ENCODE assay signal across 8 cellular contexts in the genomic region with DNA sequence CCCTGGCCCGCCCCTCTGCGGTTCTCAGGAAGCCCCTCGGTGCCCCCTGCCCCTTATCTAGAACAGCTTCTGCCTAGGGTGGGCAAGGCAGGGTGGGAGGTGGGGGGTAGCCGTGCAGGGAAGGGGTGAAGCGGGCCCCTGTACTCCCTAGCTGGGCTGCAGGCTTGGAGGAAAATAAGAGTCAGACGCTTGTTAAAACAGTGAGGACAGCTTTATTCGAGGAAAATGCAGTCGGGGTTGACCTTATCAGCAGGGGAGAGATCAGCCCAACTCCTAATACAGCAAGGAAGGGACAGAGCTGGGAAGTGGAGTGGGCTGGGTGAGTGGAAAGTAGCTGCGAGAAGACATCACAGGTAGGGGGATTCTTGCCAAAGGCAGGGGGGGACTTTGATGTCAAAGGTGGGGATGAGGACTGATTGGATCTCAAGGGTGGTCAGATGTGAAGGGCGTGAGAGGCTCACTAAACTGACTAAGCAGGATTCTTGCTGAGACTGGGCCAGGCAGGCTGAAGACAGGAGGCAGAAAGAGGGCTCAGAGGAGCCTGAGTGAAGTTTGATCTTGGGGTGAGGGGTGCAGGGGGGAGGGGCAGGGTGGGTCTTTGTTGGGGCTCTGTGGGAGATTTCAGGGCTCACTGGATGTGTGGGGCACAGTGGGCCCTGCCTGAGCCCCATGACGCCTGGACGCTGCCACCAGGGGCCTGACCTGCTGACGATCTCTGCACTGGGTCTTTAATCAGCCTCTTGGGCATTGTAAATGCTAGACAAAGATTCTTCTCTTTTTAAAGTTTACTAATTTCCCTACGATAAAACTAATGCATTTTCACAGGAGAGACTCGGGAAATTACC. TPM values are rescaled to one million over a fixed set of nuclear protein-coding genes. Genes with fewer than 3 reads are reported as not detected.
DNase-seq lines count a peak whose midpoint lies in the region; ATAC-seq, FAIRE-seq and TF ChIP-seq lines count a peak whose summit lies in the region.

No MANE protein-coding gene starts in this region.

- peaks cover 79% of the 10 kb centered on the region for H4K20me1 ChIP-seq in PC-9 (ENCODE audit: insufficient read depth)

- no peaks in the 10 kb centered on the region for H3K9me3 Mint-ChIP-seq in activated naive CD4-positive, alpha-beta T cell treated with anti-CD3 and anti-CD28 coated beads, Interleukin-2, amount 50 U/mL, for 72 hours
- no peaks in the 10 kb centered on the region for H3K9me3 Mint-ChIP-seq in natural killer cell treated with Interleukin-12 subunit alpha and Interleukin-12 subunit beta and Interleukin-15 and Interleukin-18, amount 100 ng/mL, for 72 hours

- WGBS in A549 (ENCODE audit: missing lambda C conversion rate) = 72% methylated on average over 14 of the region's 15 CpGs
- 61 to 66% (median 62%) methylated on average over 15 of the region's 15 CpGs for WGBS in adrenal gland, 4 donors

- no peak overlapping the region for H2AFZ ChIP-seq in PC-9

- no peak for TF ChIP-seq RAD21 in A549 (conservative IDR thresholded peaks at IDR 0.05 in 1 of 2, IDR thresholded peaks at IDR 0.05 in 1 of 2)

- ATAC-seq in A549 = no peak
- peak; percentile 4 to 16 for ATAC-seq in activated naive CD4-positive, alpha-beta T cell treated with anti-CD3 and anti-CD28 coated beads, Interleukin-2, amount 50 U/mL, for 72 hours
- no peak for ATAC-seq in natural killer cell treated with Interleukin-12 subunit alpha and Interleukin-12 subunit beta and Interleukin-15 and Interleukin-18, amount 100 ng/mL, for 72 hours

- TF ChIP-seq CTCF in A549 (IDR thresholded peaks at IDR 0.05) = no peak
- no peak for TF ChIP-seq CTCF in HEK293 (tag by site-specific recombination; IDR thresholded peaks at IDR 0.05)
- TF ChIP-seq CTCF in PC-9 (conservative IDR thresholded peaks at IDR 0.05) = no peak
- TF ChIP-seq CTCF in adrenal gland (IDR thresholded peaks at IDR 0.05) = no peak

- no peaks in the 10 kb centered on the region for H3K9me2 ChIP-seq in PC-9 (ENCODE audit: insufficient read depth)

- H3K36me3 ChIP-seq in HEK293 (ENCODE audit: control insufficient read depth in 2 of 2, insufficient read depth in 1 of 2, low read length in 2 of 2) (no peaks in the 10 kb centered on the region), PC-9 (ENCODE audit: low read depth) (peaks cover 14% of the 10 kb centered on the region), adrenal gland (replicated peaks in 1 of 2) (no peaks in the 10 kb centered on the region)

- no peak for TF ChIP-seq POLR2A in A549 (IDR thresholded peaks at IDR 0.05; ENCODE audit: low read length)
- no peak for TF ChIP-seq POLR2A in adrenal gland (IDR thresholded peaks at IDR 0.05)

- peaks cover 5 to 50% of the 10 kb centered on the region in 2 donors for H3K36me3 Mint-ChIP-seq in activated naive CD4-positive, alpha-beta T cell treated with anti-CD3 and anti-CD28 coated beads, Interleukin-2, amount 50 U/mL, for 72 hours
- H3K36me3 Mint-ChIP-seq in natural killer cell treated with Interleukin-12 subunit alpha and Interleukin-12 subunit beta and Interleukin-15 and Interleukin-18, amount 100 ng/mL, for 72 hours = no peaks in the 10 kb centered on the region

- H3K4me1 Mint-ChIP-seq in natural killer cell treated with Interleukin-12 subunit alpha and Interleukin-12 subunit beta and Interleukin-15 and Interleukin-18, amount 100 ng/mL, for 72 hours (ENCODE audit: low read depth in 2 of 2) = peaks cover 29 to 46% of the 10 kb centered on the region in 2 donors

- H3K4me1 ChIP-seq in A549 (peaks cover 84% of the 10 kb centered on the region), HEK293 (ENCODE audit: control insufficient read depth, insufficient read depth, low read length) (0 out of 2 replicates have a peak, but pooled peaks cover 3% of the 10 kb centered on the region), PC-9 (replicated peaks; ENCODE audit: insufficient read depth) (peaks cover 17% of the 10 kb centered on the region), adrenal gland (replicated peaks in 1 of 2) (peaks cover 29 to 37% of the 10 kb centered on the region in 2 donors)

- DNase-seq in A549 (ENCODE audit: low read depth in 1 of 2, low spot score in 1 of 2) (no peak), PC-9 (no peak), NCI-H1048 (lab: John Stamatoyannopoulos, UW) (no peak), epidermal melanocyte (ENCODE audit: insufficient read length, low spot score) (no peak), adrenal gland (no peak)
- peak in 1 of 2 donors; percentile 14 for DNase-seq in activated naive CD4-positive, alpha-beta T cell treated with anti-CD3 and anti-CD28 coated beads, Interleukin-2, amount 50 U/mL, for 72 hours (ENCODE audit: low spot score in 2 of 2)
- DNase-seq in natural killer cell treated with Interleukin-12 subunit alpha and Interleukin-12 subunit beta and Interleukin-15 and Interleukin-18, amount 100 ng/mL, for 72 hours (ENCODE audit: low spot score) = peak; percentile 31

- H3K79me2 ChIP-seq in PC-9 (ENCODE audit: low read depth) = peaks cover 100% of the 10 kb centered on the region

- no peaks in the 10 kb centered on the region for H3K27me3 ChIP-seq in PC-9 (ENCODE audit: insufficient read depth, low read depth)
- H3K27me3 ChIP-seq in adrenal gland = no peaks in the 10 kb centered on the region

- H3K4me3 ChIP-seq in A549 (no peak overlapping the region), HEK293 (ENCODE audit: low read depth, low read length) (no peak overlapping the region), PC-9 (no peak overlapping the region), adrenal gland (no peak overlapping the region)

- H3K27me3 Mint-ChIP-seq in natural killer cell treated with Interleukin-12 subunit alpha and Interleukin-12 subunit beta and Interleukin-15 and Interleukin-18, amount 100 ng/mL, for 72 hours = no peaks in the 10 kb centered on the region

- H3K9me3 ChIP-seq in A549 (peaks cover 7% of the 10 kb centered on the region; the same call in 1 of the 3 replicates), HEK293 (ENCODE audit: control insufficient read depth, insufficient read depth, low read depth, low read length) (no peaks in the 10 kb centered on the region), PC-9 (ENCODE audit: insufficient read depth, low read depth) (peaks cover 8% of the 10 kb centered on the region; the same call in 1 of the 2 replicates), adrenal gland (replicated peaks in 1 of 3) (peaks cover 0 to 5% (median 0%) of the 10 kb centered on the region in 3 donors)

- H3F3A ChIP-seq in PC-9 (ENCODE audit: insufficient read depth, low read depth) = peaks cover 43% of the 10 kb centered on the region

- POLR2A ChIA-PET in A549 (lab: Yijun Ruan, JAX) (interaction anchor here (0.6 kb wide), 1 partner anchor 76 kb away, joined by 3 read pairs; no protein-coding TSS in a partner anchor), HEK293 (lab: Yijun Ruan, JAX) (interaction anchor here (1.0 kb wide), 1 partner anchor 10 kb away, joined by 3 read pairs; no protein-coding TSS in a partner anchor), PC-9 (lab: Charles Lee; ENCODE audit: unreplicated experiment) (interaction anchor here (0.7 kb wide), 1 partner anchor 38 kb away, joined by 8 read pairs; no protein-coding TSS in a partner anchor)

- TF ChIP-seq EP300 in A549 (IDR thresholded peaks at IDR 0.05) = no peak

- CTCF ChIA-PET in A549 (lab: Yijun Ruan, JAX) (interaction anchor here (0.9 to 8.5 kb wide), 8 partner anchors 8 to 190 kb away, joined by 3 to 61 read pairs (median 4); no protein-coding TSS in a partner anchor), HEK293 (lab: Yijun Ruan, JAX) (interaction anchor here (1.0 to 1.2 kb wide), 2 partner anchors 21 to 102 kb away, joined by 3 to 5 read pairs; no protein-coding TSS in a partner anchor), PC-9 (lab: Charles Lee) (interaction anchor here (0.7 to 1.0 kb wide), 3 partner anchors 27 to 76 kb away, joined by 3 to 18 read pairs (median 3); no protein-coding TSS in a partner anchor)

- BruUV-seq in PC-9 (replicated peaks; lab: Mats Ljungman, UMichigan) = no TSS peak

- FAIRE-seq in A549 (lab: Jason Lieb, UNC) = no peak

- H3K27ac ChIP-seq in A549 (peak overlapping the region; percentile 89 to 92), HEK293 (ENCODE audit: extremely low read depth, low read depth, low read length) (peak overlapping the region; percentile 19; the same call in 1 of the 2 replicates), PC-9 (no peak overlapping the region), adrenal gland (peak overlapping the region in 1 of 5 donors; percentile 17)

- H3K4me2 ChIP-seq in A549 (peak overlapping the region; percentile 85), PC-9 (no peak overlapping the region)

- peak overlapping the region; percentile 87 for H3K4me3 Mint-ChIP-seq in natural killer cell treated with Interleukin-12 subunit alpha and Interleukin-12 subunit beta and Interleukin-15 and Interleukin-18, amount 100 ng/mL, for 72 hours

- H3K27ac Mint-ChIP-seq in activated naive CD4-positive, alpha-beta T cell treated with anti-CD3 and anti-CD28 coated beads, Interleukin-2, amount 50 U/mL, for 72 hours = peak overlapping the region; percentile 92 to 97
- H3K27ac Mint-ChIP-seq in natural killer cell treated with Interleukin-12 subunit alpha and Interleukin-12 subunit beta and Interleukin-15 and Interleukin-18, amount 100 ng/mL, for 72 hours = peak overlapping the region; percentile 77 to 89

- intact Hi-C loops in PC-9 (cut with micrococcal nuclease; ENCODE audit: unreplicated experiment) = loop anchor here (5.0 kb wide), 1 partner anchor 45 kb away; no protein-coding TSS in a partner anchor
- intact Hi-C loops in adrenal gland (cut with DNase I) = no loop called here

TF ChIP-seq in A549, 52 proteins besides CTCF, POLR2A, EP300 and RAD21 (continues in another document):
- TF ChIP-seq CBX2 (IDR thresholded peaks at IDR 0.05; ENCODE audit: borderline replicate concordance, low read depth) = no peak
- no peak for TF ChIP-seq RFX5 (IDR thresholded peaks at IDR 0.05)
- TF ChIP-seq ESRRA (IDR thresholded peaks at IDR 0.05; ENCODE audit: borderline replicate concordance, low read length) = no peak

TF ChIP-seq in HEK293, 187 proteins besides CTCF, POLR2A, EP300 and RAD21 (continues in another document):
- no peak for TF ChIP-seq ZNF514 (tag by site-specific recombination; IDR thresholded peaks at IDR 0.05)
- no peak for TF ChIP-seq ZNF214 (tag by site-specific recombination; IDR thresholded peaks at IDR 0.05; ENCODE audit: borderline replicate concordance)

RNA-seq across cellular contexts. Expression of a gene that starts 29.9 kb away (rescaled TPM):
- polyA plus RNA-seq in A549 (2011; rRNA removed) = 37.8 and 44.4 TPM in 2 replicates
- polyA plus RNA-seq in A549 (2012; cell fraction: cytosol; rRNA removed) = 146 and 175 TPM in 2 replicates
- polyA plus RNA-seq in A549 (2012; cell fraction: nucleus; rRNA removed) = 151 and 164 TPM in 2 replicates
- polyA plus RNA-seq in A549 (2017; fragmentation: RNase III; extraction: RNeasy Plus Mini Kit Qiagen cat#74134 plus additional on column Dnase treatment) = 66.4 to 78.8 TPM (median 66.9 TPM) in 3 replicates
- polyA minus RNA-seq in A549 (2011; rRNA and poly(A)+ RNA removed) = 26.0 and 43.0 TPM in 2 replicates
- total RNA-seq in activated naive CD4-positive, alpha-beta T cell treated with anti-CD3 and anti-CD28 coated beads, Interleukin-2, amount 50 U/mL, for 72 hours = 10 to 100 TPM; 46.0 to 96.5 TPM
- total RNA-seq in natural killer cell treated with Interleukin-12 subunit alpha and Interleukin-12 subunit beta and Interleukin-15 and Interleukin-18, amount 100 ng/mL, for 72 hours = 10 to 100 TPM; 13.8 to 19.0 TPM
- 91.1 and 105 TPM in 2 replicates for total RNA-seq in PC-9 (2021)
- 100 to 1,000 TPM in 1 of 8 donors, 10 to 100 TPM in 7; 49.9 to 118 (median 78.3) TPM for total RNA-seq in adrenal gland
- 10 to 100 TPM; 43.0 to 58.2 (median 45.9) TPM for polyA plus RNA-seq in adrenal gland

Comparison
In these comparisons a context has a peak if more than half of its experiments do, and no peak if none do; other contexts are left out.
1. ATAC-seq: peak in activated naive CD4-positive, alpha-beta T cell treated with anti-CD3 and anti-CD28 coated beads, Interleukin-2, amount 50 U/mL, for 72 hours (2 of 2); none in A549 (0 of 2) and natural killer cell treated with Interleukin-12 subunit alpha and Interleukin-12 subunit beta and Interleukin-15 and Interleukin-18, amount 100 ng/mL, for 72 hours (0 of 2).